ENCODE assay signal across 7 cellular contexts in the genomic region with DNA sequence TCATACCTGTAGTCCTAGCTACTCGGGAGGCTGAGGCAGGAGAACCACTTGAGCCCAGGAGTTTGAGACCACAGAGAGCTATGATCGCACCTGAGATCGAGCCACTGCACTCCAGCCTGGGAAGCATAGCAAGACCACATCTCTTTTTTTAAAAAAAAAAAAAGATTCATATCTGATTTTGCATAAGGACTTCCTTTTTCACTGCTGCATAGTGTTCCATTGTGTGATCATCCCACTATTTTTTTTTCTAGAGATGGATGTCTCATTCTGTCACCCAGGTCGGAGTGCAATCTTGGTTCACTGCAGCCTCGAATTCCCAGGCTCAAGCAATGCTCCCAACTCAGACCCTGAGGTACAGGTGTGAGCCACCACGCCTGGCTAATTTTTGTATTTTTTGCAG.
"Had no signal": no experiment of that assay in that cellular context is flagged by ENCODE, and none has a peak within 500 bp of the region (broad histone marks: within the 10 kb centered on the region; RNA-seq: fewer than 3 reads in every experiment).

No MANE protein-coding gene starts in this region.

- H3K27ac ChIP-seq: HL-60, KMS-11 had no signal

- DNase-seq: IMR-90, KBM-7, KG1 had no signal

- H3K9ac ChIP-seq: KMS-11 had no signal

- FAIRE-seq: HepG2, HTR-8/SVneo had no signal

- H3K4me2 ChIP-seq: KMS-11 had no signal

- ATAC-seq: HepG2 had no signal
